Comparison of ENCODE assay signal across 18 cellular contexts in genomic region chr18:60554961-60555360, GRCh38.
DNase-seq lines count a peak whose midpoint lies in the region; ATAC-seq and TF ChIP-seq lines count a peak whose summit lies in the region.
"Had no signal": no experiment of that assay in that cellular context is flagged by ENCODE, and none has a peak within 500 bp of the region (broad histone marks: within the 10 kb centered on the region; RNA-seq: fewer than 3 reads in every experiment).

No MANE protein-coding gene starts in this region.

- ATAC-seq in GM19397 (IDR thresholded peaks at IDR 0.05; ENCODE audit: unreplicated experiment) = no peak

- H3K27me3 Mint-ChIP-seq in glutamatergic neuron (ENCODE audit: unreplicated experiment) (peaks cover 2% of the 10 kb centered on the region), chondrocyte (ENCODE audit: low read depth) (peaks cover 23% of the 10 kb centered on the region)

- H4K20me1 ChIP-seq in KMS-11 (ENCODE audit: insufficient read depth) = no peaks in the 10 kb centered on the region

- H3K4me2 ChIP-seq in KMS-11 = peak overlapping the region; percentile 74

- no peak overlapping the region for H3K9ac ChIP-seq in KMS-11

- H3K36me3 Mint-ChIP-seq in glutamatergic neuron (ENCODE audit: unreplicated experiment) (peaks cover 5% of the 10 kb centered on the region), chondrocyte (ENCODE audit: low read depth) (no peaks in the 10 kb centered on the region)
- H3K36me3 Mint-ChIP-seq: stimulated activated naive B cell treated with anti-CD40 and anti-IgM and Interleukin-4, amounts not matched to agents 10 μg/mL and 1 μg/mL and 100 μg/mL, for 72 hours had no signal

- no peak overlapping the region for H3K4me3 ChIP-seq in KMS-11 (IDR thresholded peaks at IDR 0.05; ENCODE audit: insufficient read depth, low read depth, low read length)
- H3K4me3 ChIP-seq: esophagus squamous epithelium, right atrium auricular region, tibial artery had no signal

- no peak overlapping the region for H3K4me3 Mint-ChIP-seq in glutamatergic neuron (ENCODE audit: unreplicated experiment)
- no peak overlapping the region for H3K4me3 Mint-ChIP-seq in chondrocyte (ENCODE audit: unreplicated experiment)
- H3K4me3 Mint-ChIP-seq: stimulated activated naive B cell treated with anti-CD40 and anti-IgM and Interleukin-4, amounts not matched to agents 10 μg/mL and 1 μg/mL and 100 μg/mL, for 72 hours had no signal

- DNase-seq in DMS153 (lab: John Stamatoyannopoulos, UW) (peak; percentile 59), DMS153 treated with DMSO at 0.1 percent for 48 hours (lab: John Stamatoyannopoulos, UW; ENCODE audit: unreplicated experiment) (no peak), NCI-H510A (lab: John Stamatoyannopoulos, UW) (peak; percentile 88), glutamatergic neuron (peak; percentile 27), T-helper 9 cell (no peak), chondrocyte (ENCODE audit: low spot score) (no peak)
- DNase-seq: 8988T; activated CD4-positive, alpha-beta T cell treated with anti-CD3 and anti-CD28 coated beads for 4 hours; activated effector memory CD4-positive, alpha-beta T cell treated with anti-CD3 and anti-CD28 coated beads, Interleukin-2, amount 50 U/mL, for 16 hours; amniotic stem cell; effector CD4-positive, alpha-beta T cell; esophagus squamous epithelium; stimulated activated naive B cell treated with anti-CD40 and anti-IgM and Interleukin-4, amounts not matched to agents 10 μg/mL and 1 μg/mL and 100 μg/mL, for 72 hours; tibial artery had no signal

- no peaks in the 10 kb centered on the region for H3K4me1 Mint-ChIP-seq in glutamatergic neuron (ENCODE audit: low read depth, unreplicated experiment)
- H3K4me1 Mint-ChIP-seq in chondrocyte (ENCODE audit: low read depth) = no peaks in the 10 kb centered on the region
- H3K4me1 Mint-ChIP-seq: stimulated activated naive B cell treated with anti-CD40 and anti-IgM and Interleukin-4, amounts not matched to agents 10 μg/mL and 1 μg/mL and 100 μg/mL, for 72 hours had no signal

- TF ChIP-seq CTCF in KMS-11 (conservative IDR thresholded peaks at IDR 0.05; ENCODE audit: low read depth, low read length) = no peak
- no peak for TF ChIP-seq CTCF in glutamatergic neuron (IDR thresholded peaks at IDR 0.05; ENCODE audit: partially characterized antibody, unreplicated experiment)
- no peak for TF ChIP-seq CTCF in chondrocyte (IDR thresholded peaks at IDR 0.05)

- H3K36me3 ChIP-seq in KMS-11 (ENCODE audit: insufficient read depth) = no peaks in the 10 kb centered on the region
- H3K36me3 ChIP-seq: esophagus squamous epithelium, right atrium auricular region, tibial artery had no signal

- no peaks in the 10 kb centered on the region for H3K79me2 ChIP-seq in KMS-11 (ENCODE audit: insufficient read depth, low read depth)

- H3K27ac Mint-ChIP-seq in glutamatergic neuron (ENCODE audit: unreplicated experiment) = no peak overlapping the region
- no peak overlapping the region for H3K27ac Mint-ChIP-seq in chondrocyte (ENCODE audit: unreplicated experiment)
- H3K27ac Mint-ChIP-seq: stimulated activated naive B cell treated with anti-CD40 and anti-IgM and Interleukin-4, amounts not matched to agents 10 μg/mL and 1 μg/mL and 100 μg/mL, for 72 hours had no signal

- H3K27ac ChIP-seq in KMS-11 = peak overlapping the region; percentile 41
- H3K27ac ChIP-seq: esophagus squamous epithelium, right atrium auricular region, RWPE1, tibial artery had no signal

- H3K27me3 ChIP-seq in KMS-11 (ENCODE audit: insufficient read depth, low read depth) = no peaks in the 10 kb centered on the region
- H3K27me3 ChIP-seq: esophagus squamous epithelium, right atrium auricular region, tibial artery had no signal

- H3K9me3 Mint-ChIP-seq in glutamatergic neuron (ENCODE audit: unreplicated experiment) = peaks cover 3% of the 10 kb centered on the region
- H3K9me3 Mint-ChIP-seq in chondrocyte (ENCODE audit: low read depth) = no peaks in the 10 kb centered on the region
- H3K9me3 Mint-ChIP-seq: stimulated activated naive B cell treated with anti-CD40 and anti-IgM and Interleukin-4, amounts not matched to agents 10 μg/mL and 1 μg/mL and 100 μg/mL, for 72 hours had no signal

- H3K4me1 ChIP-seq in KMS-11 (ENCODE audit: low read depth, poor library complexity, severe bottlenecking) = peaks cover 53% of the 10 kb centered on the region
- H3K4me1 ChIP-seq: esophagus squamous epithelium, right atrium auricular region, tibial artery had no signal

- peak overlapping the region; percentile 18; the same call in 1 of the 2 replicates for H2AFZ ChIP-seq in KMS-11 (ENCODE audit: low read depth)

Comparison
In these comparisons a context has a peak if more than half of its experiments do, and no peak if none do; other contexts are left out.
1. DNase-seq: peak in DMS153 (single experiment), NCI-H510A (single experiment) and glutamatergic neuron (single experiment); none in DMS153 treated with DMSO at 0.1 percent for 48 hours (single experiment), T-helper 9 cell (single experiment) and chondrocyte (single experiment).